19 cellular contexts compared by ENCODE assay signal in the genomic region with DNA sequence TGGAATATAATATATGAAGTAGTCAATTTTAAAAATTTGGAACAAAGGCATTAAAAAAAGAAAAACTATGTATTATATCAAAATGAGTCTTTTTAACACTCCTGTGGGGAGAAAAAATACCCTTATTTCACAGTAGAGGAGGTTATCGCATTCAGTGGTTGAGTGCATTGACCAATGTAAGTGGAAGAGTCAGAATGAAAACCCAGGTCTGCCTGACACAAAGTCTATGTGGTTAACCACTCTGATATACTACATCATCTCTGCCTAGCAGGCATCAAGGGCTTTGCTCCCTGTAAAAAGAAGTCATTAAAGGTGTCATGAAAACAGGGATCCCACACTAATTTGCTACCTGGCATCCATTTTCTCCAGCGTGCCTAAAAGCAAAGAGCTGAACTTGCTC.
DNase-seq lines count a peak whose midpoint lies in the region; ATAC-seq and TF ChIP-seq lines count a peak whose summit lies in the region.
"Had no signal": no experiment of that assay in that cellular context is flagged by ENCODE, and none has a peak within 500 bp of the region (broad histone marks: within the 10 kb centered on the region; RNA-seq: fewer than 3 reads in every experiment).

No MANE protein-coding gene starts in this region.

- in situ Hi-C loops in GM13977 (cut with MboI; ENCODE audit: low pct_unique_long_range_greater_than_20kb, low sequenced_read_pairs, unreplicated experiment), result no loop called here

- peak; percentile 6 for DNase-seq in GM13977 (ENCODE audit: low spot score)
- no peak for DNase-seq in left colon
- DNase-seq in GM19240 (ENCODE audit: insufficient read length, low spot score), result no peak
- DNase-seq in AML-193 (lab: John Stamatoyannopoulos, UW), result no peak
- DNase-seq in NCI-H2081 treated with DMSO at 0.1 percent for 48 hours (lab: John Stamatoyannopoulos, UW), result no peak
- DNase-seq: activated CD8-positive, alpha-beta memory T cell treated with anti-CD3 and anti-CD28 coated beads, Interleukin-2, amount 10 ng/mL, durations not matched to agents 7 days and 5 days; CD8-positive, alpha-beta memory T cell; H9; mucosa of descending colon; NCI-H1694; NCI-H524; occipital lobe; PC-3; sigmoid colon; T-helper 9 cell had no signal

- intact Hi-C loops in left colon (cut with DNase I, micrococcal nuclease), result loop anchor here in 1 of 2 donors (10.0 kb wide), 1 partner anchor 64 kb away; no protein-coding TSS in a partner anchor

- ATAC-seq in GM18907 (IDR thresholded peaks at IDR 0.05; ENCODE audit: unreplicated experiment), result peak; percentile 95
- peak; percentile 82 for ATAC-seq in HG02588 (IDR thresholded peaks at IDR 0.05; ENCODE audit: unreplicated experiment)
- peak; percentile 79 for ATAC-seq in HG03342 (IDR thresholded peaks at IDR 0.05; ENCODE audit: unreplicated experiment)
- ATAC-seq in left colon, result no peak
- ATAC-seq: activated CD4-positive, CD25-positive, alpha-beta regulatory T cell treated with anti-CD3 and anti-CD28 coated beads, Interleukin-2, amount 50 U/mL, for 24 hours; activated CD8-positive, alpha-beta memory T cell treated with anti-CD3 and anti-CD28 coated beads, Interleukin-2, amount 10 ng/mL, durations not matched to agents 7 days and 5 days; mucosa of descending colon; PC-3 had no signal

- TF ChIP-seq CTCF in GM13977 (IDR thresholded peaks at IDR 0.05; ENCODE audit: extremely low read depth, insufficient read depth, missing control alignments), result no peak
